Comparison of ENCODE assay signal across 7 cellular contexts in the genomic region with DNA sequence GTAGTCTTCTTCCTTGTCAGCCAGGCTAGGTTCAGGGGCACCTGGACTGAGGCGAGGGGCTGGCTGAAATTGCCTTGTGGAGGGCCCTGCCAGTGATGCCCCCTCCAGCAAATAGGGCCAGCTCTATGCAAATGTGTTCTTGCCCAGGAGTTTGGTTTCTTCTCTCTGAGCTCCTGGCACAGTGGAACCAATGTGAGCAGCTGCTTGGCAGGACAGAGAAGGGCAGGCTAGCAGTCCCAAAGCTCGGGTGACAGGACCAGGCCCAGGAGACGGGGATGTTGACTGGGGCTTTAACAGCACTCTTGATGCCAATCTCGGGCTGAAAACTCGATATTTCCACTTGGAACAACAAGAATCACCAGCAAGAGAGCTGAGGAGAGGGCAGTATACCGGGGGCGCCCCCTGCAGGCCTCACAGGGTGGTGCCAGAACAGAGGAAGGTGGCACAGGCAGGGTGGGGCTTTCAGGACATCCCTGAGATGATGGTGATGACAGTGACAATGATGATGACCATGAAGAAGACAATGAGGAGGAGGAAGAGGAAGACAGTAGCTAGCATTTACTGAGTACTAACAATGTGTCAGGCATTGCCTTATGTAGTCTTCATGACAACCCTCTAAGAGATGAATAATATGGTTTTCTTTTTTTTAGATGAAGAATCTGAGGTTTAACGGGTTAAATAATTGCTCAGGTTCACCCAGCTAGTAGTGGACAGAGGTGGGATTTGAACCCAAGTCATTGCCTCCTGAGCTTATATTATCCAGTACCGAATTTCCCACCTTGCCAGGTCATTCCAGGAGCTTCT. TPM values are rescaled to one million over a fixed set of nuclear protein-coding genes. Genes with fewer than 3 reads are reported as not detected.
A peak's percentile ranks its signal among the peaks of the same experiment; 100 is the strongest.
DNase-seq lines count a peak whose midpoint lies in the region; ATAC-seq and TF ChIP-seq lines count a peak whose summit lies in the region.

No MANE protein-coding gene starts in this region.

- ATAC-seq in HG02678 (IDR thresholded peaks at IDR 0.05; ENCODE audit: unreplicated experiment) (peak; percentile 74), sciatic nerve (peak; percentile 55), HG03378 (IDR thresholded peaks at IDR 0.05; ENCODE audit: unreplicated experiment) (no peak)
- peak; percentile 92 for ATAC-seq in activated T-helper 17 cell treated with anti-CD3 and anti-CD28 coated beads, Interleukin-2, amount 50 U/mL, for 72 hours (replicated peaks)

- no peak overlapping the region for H3K27ac Mint-ChIP-seq in activated T-helper 17 cell treated with anti-CD3 and anti-CD28 coated beads, Interleukin-2, amount 50 U/mL, for 72 hours

- intact Hi-C loops in sciatic nerve (cut with DNase I), result no loop called here

- no peak overlapping the region for H3K4me3 Mint-ChIP-seq in activated T-helper 17 cell treated with anti-CD3 and anti-CD28 coated beads, Interleukin-2, amount 50 U/mL, for 72 hours

- DNase-seq in NOMO-1 treated with dmso at 0.1 percent for 144 hours (lab: John Stamatoyannopoulos, UW; ENCODE audit: unreplicated experiment) (peak; percentile 8), globus pallidus (ENCODE audit: low spot score) (peak; percentile 87), sciatic nerve (ENCODE audit: low spot score) (no peak)

- no peaks in the 10 kb centered on the region for H3K9me3 Mint-ChIP-seq in activated T-helper 17 cell treated with anti-CD3 and anti-CD28 coated beads, Interleukin-2, amount 50 U/mL, for 72 hours

- H3K36me3 Mint-ChIP-seq in activated T-helper 17 cell treated with anti-CD3 and anti-CD28 coated beads, Interleukin-2, amount 50 U/mL, for 72 hours (ENCODE audit: low read depth), result no peaks in the 10 kb centered on the region

- TF ChIP-seq CTCF in GM12872 (IDR thresholded peaks at IDR 0.05; ENCODE audit: insufficient read depth, low read depth, low read length), result peak; percentile 90

- H3K4me1 Mint-ChIP-seq in activated T-helper 17 cell treated with anti-CD3 and anti-CD28 coated beads, Interleukin-2, amount 50 U/mL, for 72 hours, result peaks cover 5% of the 10 kb centered on the region

- peaks cover 53% of the 10 kb centered on the region for H3K27me3 Mint-ChIP-seq in activated T-helper 17 cell treated with anti-CD3 and anti-CD28 coated beads, Interleukin-2, amount 50 U/mL, for 72 hours

RNA-seq across cellular contexts. Expression of gene KCNJ9, which starts 2.7 kb away (rescaled TPM):
- total RNA-seq in activated T-helper 17 cell treated with anti-CD3 and anti-CD28 coated beads, Interleukin-2, amount 50 U/mL, for 72 hours, result under 1 TPM in 1 of 2 donors, not detected in 1; 0.13 TPM
- 0.18 TPM for total RNA-seq in sciatic nerve

RNA-seq across cellular contexts. Expression of gene KCNJ10, which starts 8.6 kb away (rescaled TPM):
- total RNA-seq in activated T-helper 17 cell treated with anti-CD3 and anti-CD28 coated beads, Interleukin-2, amount 50 U/mL, for 72 hours, result not detected
- 23.7 TPM for total RNA-seq in sciatic nerve

RNA-seq across cellular contexts. Expression of gene IGSF8, which starts 19.8 kb away (rescaled TPM):
- total RNA-seq in activated T-helper 17 cell treated with anti-CD3 and anti-CD28 coated beads, Interleukin-2, amount 50 U/mL, for 72 hours, result 10 to 100 TPM; 23.8 to 30.8 TPM
- 54.9 TPM for total RNA-seq in sciatic nerve

RNA-seq across cellular contexts. Expression of gene ATP1A2, which starts 37.0 kb away (rescaled TPM):
- total RNA-seq in activated T-helper 17 cell treated with anti-CD3 and anti-CD28 coated beads, Interleukin-2, amount 50 U/mL, for 72 hours, result not detected
- total RNA-seq in sciatic nerve, result 136 TPM

RNA-seq across cellular contexts. Expression of gene PIGM, which starts 46.8 kb away (rescaled TPM):
- 1 to 10 TPM; 3.5 to 4.2 TPM for total RNA-seq in activated T-helper 17 cell treated with anti-CD3 and anti-CD28 coated beads, Interleukin-2, amount 50 U/mL, for 72 hours
- 5.9 TPM for total RNA-seq in sciatic nerve

Comparison
In these comparisons a context has a peak if more than half of its experiments do, and no peak if none do; other contexts are left out.
1. RNA of gene KCNJ10, which starts 8.6 kb away (total RNA-seq): 23.7 TPM in sciatic nerve (single experiment); not detected in activated T-helper 17 cell treated with anti-CD3 and anti-CD28 coated beads, Interleukin-2, amount 50 U/mL, for 72 hours; every median in the first group is over 10 times any median in the second.